ENCODE assay signal across 1 cellular context in the genomic region with DNA sequence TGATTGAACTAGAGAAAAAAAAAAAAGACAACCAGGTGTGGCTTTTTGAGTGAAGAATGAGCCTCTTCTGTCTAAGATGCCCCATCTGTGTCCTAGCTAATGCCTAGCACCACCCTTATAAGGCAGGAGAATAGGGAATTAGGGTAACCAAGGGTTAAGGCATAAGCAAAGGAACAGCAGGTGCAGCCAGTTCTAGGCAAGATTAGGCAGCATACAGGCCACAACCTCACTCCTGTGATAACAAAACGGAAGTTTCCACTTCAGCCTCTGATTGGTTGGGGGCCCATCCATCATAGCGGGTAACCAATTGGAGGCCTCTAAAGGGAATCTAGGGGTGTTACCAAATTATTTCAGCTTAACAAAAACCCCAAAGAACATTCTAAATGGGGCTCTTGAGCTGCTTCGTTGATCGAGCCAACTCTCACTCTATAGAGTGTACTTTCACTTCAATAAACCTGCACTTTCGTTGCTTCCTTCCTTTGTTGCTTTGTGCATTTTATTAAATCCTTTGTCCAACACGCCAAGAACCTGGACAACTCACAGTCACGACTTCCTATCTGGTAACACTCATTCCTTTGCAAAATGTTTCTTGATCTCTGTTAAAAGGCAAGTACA.
A peak's percentile ranks its signal among the peaks of the same experiment; 100 is the strongest.
TF ChIP-seq lines count a peak whose summit lies in the region.

No MANE protein-coding gene starts in this region.

TF ChIP-seq in GM12878, 131 proteins besides CTCF, POLR2A, EP300 and RAD21 (continued from another document and continues in another):
- 0 out of 2 replicates have a peak, but pooled peaks have one; percentile 40 for TF ChIP-seq ATF2 (IDR thresholded peaks at IDR 0.05; ENCODE audit: low read length)
- TF ChIP-seq BCL3 (IDR thresholded peaks at IDR 0.05; ENCODE audit: borderline replicate concordance, insufficient read depth, low read depth, low read length, poor library complexity, severe bottlenecking): no peak
- no peak for TF ChIP-seq E2F8 (IDR thresholded peaks at IDR 0.05; ENCODE audit: low read depth, partially characterized antibody)
- TF ChIP-seq, protein P1, sequence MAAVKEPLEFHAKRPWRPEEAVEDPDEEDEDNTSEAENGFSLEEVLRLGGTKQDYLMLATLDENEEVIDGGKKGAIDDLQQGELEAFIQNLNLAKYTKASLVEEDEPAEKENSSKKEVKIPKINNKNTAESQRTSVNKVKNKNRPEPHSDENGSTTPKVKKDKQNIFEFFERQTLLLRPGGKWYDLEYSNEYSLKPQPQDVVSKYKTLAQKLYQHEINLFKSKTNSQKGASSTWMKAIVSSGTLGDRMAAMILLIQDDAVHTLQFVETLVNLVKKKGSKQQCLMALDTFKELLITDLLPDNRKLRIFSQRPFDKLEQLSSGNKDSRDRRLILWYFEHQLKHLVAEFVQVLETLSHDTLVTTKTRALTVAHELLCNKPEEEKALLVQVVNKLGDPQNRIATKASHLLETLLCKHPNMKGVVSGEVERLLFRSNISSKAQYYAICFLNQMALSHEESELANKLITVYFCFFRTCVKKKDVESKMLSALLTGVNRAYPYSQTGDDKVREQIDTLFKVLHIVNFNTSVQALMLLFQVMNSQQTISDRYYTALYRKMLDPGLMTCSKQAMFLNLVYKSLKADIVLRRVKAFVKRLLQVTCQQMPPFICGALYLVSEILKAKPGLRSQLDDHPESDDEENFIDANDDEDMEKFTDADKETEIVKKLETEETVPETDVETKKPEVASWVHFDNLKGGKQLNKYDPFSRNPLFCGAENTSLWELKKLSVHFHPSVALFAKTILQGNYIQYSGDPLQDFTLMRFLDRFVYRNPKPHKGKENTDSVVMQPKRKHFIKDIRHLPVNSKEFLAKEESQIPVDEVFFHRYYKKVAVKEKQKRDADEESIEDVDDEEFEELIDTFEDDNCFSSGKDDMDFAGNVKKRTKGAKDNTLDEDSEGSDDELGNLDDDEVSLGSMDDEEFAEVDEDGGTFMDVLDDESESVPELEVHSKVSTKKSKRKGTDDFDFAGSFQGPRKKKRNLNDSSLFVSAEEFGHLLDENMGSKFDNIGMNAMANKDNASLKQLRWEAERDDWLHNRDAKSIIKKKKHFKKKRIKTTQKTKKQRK (IDR thresholded peaks at IDR 0.05; ENCODE audit: low read depth, low read length): peak; percentile 29; the same call in 1 of the 2 replicates
- TF ChIP-seq ATF7 (IDR thresholded peaks at IDR 0.05; ENCODE audit: low read depth): peak; percentile 54; the same call in 1 of the 2 replicates
- TF ChIP-seq, protein P2, sequence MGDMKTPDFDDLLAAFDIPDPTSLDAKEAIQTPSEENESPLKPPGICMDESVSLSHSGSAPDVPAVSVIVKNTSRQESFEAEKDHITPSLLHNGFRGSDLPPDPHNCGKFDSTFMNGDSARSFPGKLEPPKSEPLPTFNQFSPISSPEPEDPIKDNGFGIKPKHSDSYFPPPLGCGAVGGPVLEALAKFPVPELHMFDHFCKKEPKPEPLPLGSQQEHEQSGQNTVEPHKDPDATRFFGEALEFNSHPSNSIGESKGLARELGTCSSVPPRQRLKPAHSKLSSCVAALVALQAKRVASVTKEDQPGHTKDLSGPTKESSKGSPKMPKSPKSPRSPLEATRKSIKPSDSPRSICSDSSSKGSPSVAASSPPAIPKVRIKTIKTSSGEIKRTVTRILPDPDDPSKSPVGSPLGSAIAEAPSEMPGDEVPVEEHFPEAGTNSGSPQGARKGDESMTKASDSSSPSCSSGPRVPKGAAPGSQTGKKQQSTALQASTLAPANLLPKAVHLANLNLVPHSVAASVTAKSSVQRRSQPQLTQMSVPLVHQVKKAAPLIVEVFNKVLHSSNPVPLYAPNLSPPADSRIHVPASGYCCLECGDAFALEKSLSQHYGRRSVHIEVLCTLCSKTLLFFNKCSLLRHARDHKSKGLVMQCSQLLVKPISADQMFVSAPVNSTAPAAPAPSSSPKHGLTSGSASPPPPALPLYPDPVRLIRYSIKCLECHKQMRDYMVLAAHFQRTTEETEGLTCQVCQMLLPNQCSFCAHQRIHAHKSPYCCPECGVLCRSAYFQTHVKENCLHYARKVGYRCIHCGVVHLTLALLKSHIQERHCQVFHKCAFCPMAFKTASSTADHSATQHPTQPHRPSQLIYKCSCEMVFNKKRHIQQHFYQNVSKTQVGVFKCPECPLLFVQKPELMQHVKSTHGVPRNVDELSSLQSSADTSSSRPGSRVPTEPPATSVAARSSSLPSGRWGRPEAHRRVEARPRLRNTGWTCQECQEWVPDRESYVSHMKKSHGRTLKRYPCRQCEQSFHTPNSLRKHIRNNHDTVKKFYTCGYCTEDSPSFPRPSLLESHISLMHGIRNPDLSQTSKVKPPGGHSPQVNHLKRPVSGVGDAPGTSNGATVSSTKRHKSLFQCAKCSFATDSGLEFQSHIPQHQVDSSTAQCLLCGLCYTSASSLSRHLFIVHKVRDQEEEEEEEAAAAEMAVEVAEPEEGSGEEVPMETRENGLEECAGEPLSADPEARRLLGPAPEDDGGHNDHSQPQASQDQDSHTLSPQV (IDR thresholded peaks at IDR 0.05): no peak
- 0 out of 2 replicates have a peak, but pooled peaks have one; percentile 28 for TF ChIP-seq ZBTB33 (IDR thresholded peaks at IDR 0.05)
- TF ChIP-seq ZBED1 (IDR thresholded peaks at IDR 0.05; ENCODE audit: borderline replicate concordance): no peak
- TF ChIP-seq PKNOX1 (IDR thresholded peaks at IDR 0.05): peak; percentile 99
- no peak for TF ChIP-seq RCOR1 (conservative IDR thresholded peaks at IDR 0.05; ENCODE audit: low read depth, low read length)
- TF ChIP-seq ZNF274 (IDR thresholded peaks at IDR 0.05; ENCODE audit: insufficient read depth, insufficient read length): no peak
- TF ChIP-seq BACH1 (IDR thresholded peaks at IDR 0.05; ENCODE audit: borderline replicate concordance): no peak
- no peak for TF ChIP-seq USF2 (IDR thresholded peaks at IDR 0.05; ENCODE audit: borderline replicate concordance, low read depth, low read length)
- TF ChIP-seq, protein P3, sequence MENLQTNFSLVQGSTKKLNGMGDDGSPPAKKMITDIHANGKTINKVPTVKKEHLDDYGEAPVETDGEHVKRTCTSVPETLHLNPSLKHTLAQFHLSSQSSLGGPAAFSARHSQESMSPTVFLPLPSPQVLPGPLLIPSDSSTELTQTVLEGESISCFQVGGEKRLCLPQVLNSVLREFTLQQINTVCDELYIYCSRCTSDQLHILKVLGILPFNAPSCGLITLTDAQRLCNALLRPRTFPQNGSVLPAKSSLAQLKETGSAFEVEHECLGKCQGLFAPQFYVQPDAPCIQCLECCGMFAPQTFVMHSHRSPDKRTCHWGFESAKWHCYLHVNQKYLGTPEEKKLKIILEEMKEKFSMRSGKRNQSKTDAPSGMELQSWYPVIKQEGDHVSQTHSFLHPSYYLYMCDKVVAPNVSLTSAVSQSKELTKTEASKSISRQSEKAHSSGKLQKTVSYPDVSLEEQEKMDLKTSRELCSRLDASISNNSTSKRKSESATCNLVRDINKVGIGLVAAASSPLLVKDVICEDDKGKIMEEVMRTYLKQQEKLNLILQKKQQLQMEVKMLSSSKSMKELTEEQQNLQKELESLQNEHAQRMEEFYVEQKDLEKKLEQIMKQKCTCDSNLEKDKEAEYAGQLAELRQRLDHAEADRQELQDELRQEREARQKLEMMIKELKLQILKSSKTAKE (IDR thresholded peaks at IDR 0.05; ENCODE audit: low read depth, poor library complexity, severe bottlenecking): peak; percentile 75
- no peak for TF ChIP-seq NR2C2 (IDR thresholded peaks at IDR 0.05; ENCODE audit: borderline replicate concordance, control insufficient read depth, insufficient read length, low read depth)
- TF ChIP-seq FOS (IDR thresholded peaks at IDR 0.05; ENCODE audit: borderline replicate concordance, extremely low read depth, insufficient read length): peak; percentile 72
- no peak for TF ChIP-seq TCF7 (IDR thresholded peaks at IDR 0.05; ENCODE audit: borderline replicate concordance)
- TF ChIP-seq GATAD2B (conservative IDR thresholded peaks at IDR 0.05; ENCODE audit: low read depth): no peak
- TF ChIP-seq STAT1 (conservative IDR thresholded peaks at IDR 0.05): no peak
- no peak for TF ChIP-seq E2F4 (IDR thresholded peaks at IDR 0.05; ENCODE audit: low read depth, low read length)
- TF ChIP-seq IKZF2 (IDR thresholded peaks at IDR 0.05): peak; percentile 31 to 56; a peak in 1 of 4 replicates
- 0 out of 2 replicates have a peak, but pooled peaks have one; percentile 54 for TF ChIP-seq TCF3 (IDR thresholded peaks at IDR 0.05; ENCODE audit: borderline replicate concordance, insufficient read depth, low read depth, low read length)
- TF ChIP-seq RELA (IDR thresholded peaks at IDR 0.05; ENCODE audit: borderline replicate concordance, partially characterized antibody): no peak
- no peak for TF ChIP-seq MYC (IDR thresholded peaks at IDR 0.05; ENCODE audit: insufficient read depth, insufficient read length, insufficient replicate concordance, low read length, severe bottlenecking)
- no peak for TF ChIP-seq HCFC1 (IDR thresholded peaks at IDR 0.05; ENCODE audit: low read length)
- no peak for TF ChIP-seq STAT3 (IDR thresholded peaks at IDR 0.05; ENCODE audit: low read depth, low read length)
- peak; percentile 28 for TF ChIP-seq EED (IDR thresholded peaks at IDR 0.05; ENCODE audit: low read depth)
- peak; percentile 47; the same call in 1 of the 2 replicates for TF ChIP-seq TBL1XR1 (IDR thresholded peaks at IDR 0.05; ENCODE audit: low read depth, low read length)
- no peak; the same call in 1 of the 2 replicates for TF ChIP-seq MTA2 (IDR thresholded peaks at IDR 0.05; ENCODE audit: low read depth)
- TF ChIP-seq POU2F2 (IDR thresholded peaks at IDR 0.05; ENCODE audit: borderline replicate concordance, low read depth, low read length): no peak
